8 cellular contexts compared by ENCODE assay signal in the genomic region with DNA sequence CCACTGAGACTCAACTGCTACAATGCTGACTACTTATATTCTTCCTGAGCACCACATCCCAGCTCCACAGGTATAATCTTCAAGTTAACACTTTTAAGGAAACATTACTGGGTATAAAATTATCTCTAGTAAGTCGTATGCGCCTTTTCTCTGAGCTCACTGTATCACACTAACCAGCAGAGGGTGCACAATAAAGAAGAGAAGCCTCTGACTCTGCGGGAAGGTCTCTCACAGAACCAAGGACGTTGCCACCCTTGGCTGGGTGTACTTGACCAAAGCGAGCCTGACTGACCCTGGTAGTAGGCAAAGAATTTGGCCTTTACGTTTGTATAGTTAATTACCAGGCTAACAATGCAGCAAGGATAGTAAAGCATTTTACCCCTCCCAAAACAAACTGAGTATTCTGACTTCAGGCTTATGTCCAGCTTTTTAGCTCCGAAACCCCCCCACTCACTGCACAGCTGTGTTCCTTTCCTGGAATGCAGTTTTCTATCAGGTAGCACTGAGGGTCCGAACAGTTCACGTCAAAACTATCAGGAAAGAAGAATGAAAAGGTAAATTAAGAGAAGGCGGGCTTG. TPM values are rescaled to one million over a fixed set of nuclear protein-coding genes. Genes with fewer than 3 reads are reported as not detected.
DNase-seq lines count a peak whose midpoint lies in the region; ATAC-seq and FAIRE-seq lines count a peak whose summit lies in the region.

A gene with protein sequence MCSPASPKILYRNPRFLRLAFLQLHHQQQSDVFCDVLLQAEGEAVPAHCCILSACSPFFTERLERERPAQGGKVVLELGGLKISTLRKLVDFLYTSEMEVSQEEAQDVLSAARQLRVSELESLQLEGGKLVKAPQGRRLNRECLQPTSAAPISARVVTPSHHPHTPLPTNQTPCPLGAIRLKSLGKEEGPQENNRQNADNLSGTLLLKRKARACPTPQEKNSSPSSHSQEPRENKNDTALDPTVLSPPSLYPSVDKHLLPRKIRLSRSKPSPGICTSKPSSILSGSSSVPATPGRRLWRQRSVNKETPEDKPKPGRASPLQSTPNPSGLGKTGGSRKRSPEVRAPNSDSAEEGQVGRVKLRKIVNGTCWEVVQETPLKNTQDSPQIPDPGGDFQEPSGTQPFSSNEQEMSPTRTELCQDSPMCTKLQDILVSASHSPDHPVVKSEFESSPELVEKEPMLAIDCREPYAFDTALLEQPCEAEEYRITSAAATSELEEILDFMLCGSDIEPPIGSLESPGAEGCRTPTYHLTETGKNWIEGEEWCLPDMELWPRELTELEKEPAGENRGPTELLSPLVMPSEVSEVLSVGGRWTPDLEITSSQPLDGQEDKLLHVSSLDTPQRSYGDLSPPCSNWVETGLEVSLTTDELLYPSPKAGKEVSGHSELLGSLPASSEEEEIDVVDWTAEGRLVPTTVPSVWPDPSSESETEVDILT (minus strand): TSS at position 144 of the 578 bp plus-strand sequence. CDS start 631 bp downstream, outside the sequence.

- no peaks in the 10 kb centered on the region for H3K27me3 Mint-ChIP-seq in T-helper 17 cell

- peak; percentile 21 for DNase-seq in Daoy (ENCODE audit: low read depth)
- DNase-seq in HT1080 (ENCODE audit: low read depth): peak; percentile 41
- no peak for DNase-seq in T-helper 17 cell
- peak; percentile 49 to 65 for DNase-seq in frontal cortex (ENCODE audit: low spot score in 2 of 2)
- DNase-seq in renal cortical epithelial cell (ENCODE audit: low read depth): peak; percentile 69
- DNase-seq in middle frontal gyrus (ENCODE audit: extremely low spot score, low spot score): no peak
- DNase-seq in NCI-H1092 treated with DMSO at 0.1 percent for 48 hours (lab: John Stamatoyannopoulos, UW): no peak

- no peaks in the 10 kb centered on the region for H3K9me3 ChIP-seq in T-helper 17 cell (ENCODE audit: control insufficient read depth, low read length, poor library complexity, severe bottlenecking)

- no peak for FAIRE-seq in frontal cortex (lab: Jason Lieb, UNC)

- no peak within 1 kb of the TSS for H3K4me3 Mint-ChIP-seq in T-helper 17 cell

- ATAC-seq in T-helper 17 cell (peak; percentile 50), HG02623 (IDR thresholded peaks at IDR 0.05; ENCODE audit: unreplicated experiment) (no peak)

- peaks cover 2% of the 10 kb centered on the region for H3K36me3 Mint-ChIP-seq in T-helper 17 cell (ENCODE audit: low read depth)

- H3K4me1 Mint-ChIP-seq in T-helper 17 cell: peaks cover 12% of the 10 kb centered on the region

- peak within 1 kb of the TSS; percentile 27 for H3K27ac Mint-ChIP-seq in T-helper 17 cell

RNA-seq across cellular contexts. Expression of the gene that starts here (rescaled TPM):
- total RNA-seq in Daoy (2014; rRNA removed; shearing (Covaris generic)): not detected in 2 replicates
- not detected in 2 replicates for total RNA-seq in HT1080 (2014; rRNA removed; shearing (Covaris generic))
- not detected in 2 replicates for polyA plus RNA-seq in HT1080 (2015; cell fraction: cytosol; rRNA removed)
- not detected in 2 replicates for polyA plus RNA-seq in HT1080 (2015; cell fraction: nucleus; rRNA removed)
- total RNA-seq in T-helper 17 cell (not detected), frontal cortex (not detected), renal cortical epithelial cell (not detected in 2 replicates)

Comparison
In these comparisons a context has a peak if more than half of its experiments do, and no peak if none do; other contexts are left out.
1. Peak in DNase-seq in Daoy; RNA of the gene not detected or under 1 TPM.
2. Peak in DNase-seq in HT1080; RNA of the gene not detected or under 1 TPM.
3. Peak in ATAC-seq in T-helper 17 cell; RNA of the gene not detected or under 1 TPM.
4. Peak in DNase-seq in frontal cortex; RNA of the gene not detected or under 1 TPM.
5. Peak in DNase-seq in renal cortical epithelial cell; RNA of the gene not detected or under 1 TPM.